23 cellular contexts compared by ENCODE assay signal in the genomic region with DNA sequence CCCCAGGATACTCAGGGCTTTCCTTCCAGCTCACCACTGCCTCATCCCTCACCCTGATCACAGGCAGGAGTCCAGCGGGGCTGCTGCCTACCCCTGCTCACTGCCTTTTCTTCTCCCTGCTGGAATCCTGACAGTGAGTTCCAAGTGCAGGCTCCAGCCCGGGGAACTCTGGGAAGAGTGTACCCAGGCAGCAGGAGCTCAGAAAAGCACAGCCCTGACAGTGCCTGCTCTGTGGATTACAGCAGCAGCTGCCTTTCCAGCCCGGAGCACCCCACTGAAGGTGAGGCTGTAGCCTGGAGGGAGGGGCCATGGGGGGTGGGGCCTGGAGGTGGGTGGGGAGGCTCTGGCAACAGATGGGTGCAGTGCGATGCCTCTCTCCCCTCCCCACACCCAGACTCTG. TPM values are rescaled to one million over a fixed set of nuclear protein-coding genes. Genes with fewer than 3 reads are reported as not detected.
DNase-seq lines count a peak whose midpoint lies in the region; ATAC-seq and TF ChIP-seq lines count a peak whose summit lies in the region.
"Had no signal": no experiment of that assay in that cellular context is flagged by ENCODE, and none has a peak within 500 bp of the region (broad histone marks: within the 10 kb centered on the region; RNA-seq: fewer than 3 reads in every experiment).

No MANE protein-coding gene starts in this region.

- no peak for ATAC-seq in GM19328 (IDR thresholded peaks at IDR 0.05; ENCODE audit: unreplicated experiment)
- ATAC-seq in GM21423 (IDR thresholded peaks at IDR 0.05; ENCODE audit: unreplicated experiment) = no peak
- ATAC-seq: Panc1 had no signal

- peak; percentile 18 for DNase-seq in NCI-H1694 (lab: John Stamatoyannopoulos, UW)
- DNase-seq in NCI-H1694 treated with DMSO at 0.1 percent for 48 hours (lab: John Stamatoyannopoulos, UW) = no peak
- DNase-seq in nephron progenitor cell = no peak
- no peak for DNase-seq in activated CD4-positive, alpha-beta T cell treated with anti-CD3 and anti-CD28 coated beads, Interleukin-2, amount 10 ng/mL, durations not matched to agents 24 days and 14 days
- DNase-seq: 8988T; Calu3; CD8-positive, alpha-beta memory T cell; EL; GF-D8; GM23248; H9; MM.1S; NCI-H1048; NCI-H1417 treated with DMSO at 0.1 percent for 48 hours; NCI-H1930; NCI-H226; NCI-H510A treated with DMSO at 0.1 percent for 48 hours; NCI-H748 treated with DMSO at 0.1 percent for 48 hours had no signal

- H3K4me3 Mint-ChIP-seq in nephron progenitor cell = no peak overlapping the region
- no peak overlapping the region for H3K4me3 Mint-ChIP-seq in activated CD4-positive, alpha-beta T cell treated with anti-CD3 and anti-CD28 coated beads, Interleukin-2, amount 10 ng/mL, durations not matched to agents 24 days and 14 days
- H3K4me3 Mint-ChIP-seq: CD8-positive, alpha-beta memory T cell; H9 had no signal

- H3K27me3 Mint-ChIP-seq in nephron progenitor cell (ENCODE audit: low read depth, poor library complexity) = peaks cover 14% of the 10 kb centered on the region
- H3K27me3 Mint-ChIP-seq in activated CD4-positive, alpha-beta T cell treated with anti-CD3 and anti-CD28 coated beads, Interleukin-2, amount 10 ng/mL, durations not matched to agents 24 days and 14 days = peaks cover 2% of the 10 kb centered on the region
- H3K27me3 Mint-ChIP-seq: CD8-positive, alpha-beta memory T cell had no signal

- no peaks in the 10 kb centered on the region for H3K4me1 Mint-ChIP-seq in nephron progenitor cell
- H3K4me1 Mint-ChIP-seq in activated CD4-positive, alpha-beta T cell treated with anti-CD3 and anti-CD28 coated beads, Interleukin-2, amount 10 ng/mL, durations not matched to agents 24 days and 14 days = peaks cover 3% of the 10 kb centered on the region

- peaks cover 24% of the 10 kb centered on the region for H3K36me3 Mint-ChIP-seq in nephron progenitor cell (ENCODE audit: low read depth)
- peaks cover 30% of the 10 kb centered on the region for H3K36me3 Mint-ChIP-seq in activated CD4-positive, alpha-beta T cell treated with anti-CD3 and anti-CD28 coated beads, Interleukin-2, amount 10 ng/mL, durations not matched to agents 24 days and 14 days (ENCODE audit: low read depth)

- intact Hi-C loops in activated CD4-positive, alpha-beta T cell treated with anti-CD3 and anti-CD28 coated beads, Interleukin-2, amount 10 ng/mL, durations not matched to agents 24 days and 14 days (cut with micrococcal nuclease) = no loop called here

- H3K27ac ChIP-seq in C4-2B (peak overlapping the region; percentile 49; the same call in 1 of the 2 replicates), VCaP (peak overlapping the region; percentile 71; the same call in 1 of the 2 replicates)
- H3K27ac ChIP-seq: GM23248 had no signal

- H3K9me3 Mint-ChIP-seq in nephron progenitor cell = no peaks in the 10 kb centered on the region
- H3K9me3 Mint-ChIP-seq in activated CD4-positive, alpha-beta T cell treated with anti-CD3 and anti-CD28 coated beads, Interleukin-2, amount 10 ng/mL, durations not matched to agents 24 days and 14 days = no peaks in the 10 kb centered on the region
- H3K9me3 Mint-ChIP-seq: CD8-positive, alpha-beta memory T cell; H9 had no signal

- no peak for TF ChIP-seq CTCF in C4-2B (conservative IDR thresholded peaks at IDR 0.05)
- no peak for TF ChIP-seq CTCF in VCaP (conservative IDR thresholded peaks at IDR 0.05)
- no peak for TF ChIP-seq CTCF in nephron progenitor cell (IDR thresholded peaks at IDR 0.05)

- H3K27ac Mint-ChIP-seq in nephron progenitor cell = peak overlapping the region; percentile 90
- H3K27ac Mint-ChIP-seq in activated CD4-positive, alpha-beta T cell treated with anti-CD3 and anti-CD28 coated beads, Interleukin-2, amount 10 ng/mL, durations not matched to agents 24 days and 14 days = no peak overlapping the region

RNA-seq across cellular contexts. Expression of gene JMJD7, which starts 6.1 kb away (rescaled TPM):
- total RNA-seq in activated CD4-positive, alpha-beta T cell treated with anti-CD3 and anti-CD28 coated beads, Interleukin-2, amount 10 ng/mL, durations not matched to agents 24 days and 14 days = 18.3 and 20.1 TPM in 2 replicates

RNA-seq across cellular contexts. Expression of gene PLA2G4B, which starts 16.8 kb away (rescaled TPM):
- 8.5 and 8.8 TPM in 2 replicates for total RNA-seq in activated CD4-positive, alpha-beta T cell treated with anti-CD3 and anti-CD28 coated beads, Interleukin-2, amount 10 ng/mL, durations not matched to agents 24 days and 14 days

RNA-seq across cellular contexts. Expression of gene MAPKBP1, which starts 47.5 kb away (rescaled TPM):
- total RNA-seq in activated CD4-positive, alpha-beta T cell treated with anti-CD3 and anti-CD28 coated beads, Interleukin-2, amount 10 ng/mL, durations not matched to agents 24 days and 14 days = 24.8 and 27.1 TPM in 2 replicates
